Comparison of ENCODE assay signal across 15 cellular contexts in genomic region chr3:53085476-53085875, GRCh38. TPM values are rescaled to one million over a fixed set of nuclear protein-coding genes. Genes with fewer than 3 reads are reported as not detected.
DNase-seq lines count a peak whose midpoint lies in the region; ATAC-seq and TF ChIP-seq lines count a peak whose summit lies in the region.
"Had no signal": no experiment of that assay in that cellular context is flagged by ENCODE, and none has a peak within 500 bp of the region (broad histone marks: within the 10 kb centered on the region; RNA-seq: fewer than 3 reads in every experiment).

No MANE protein-coding gene starts in this region.

- H3K9me3 ChIP-seq in upper lobe of right lung, result no peaks in the 10 kb centered on the region

- no peaks in the 10 kb centered on the region for H3K36me3 Mint-ChIP-seq in GM23338 (ENCODE audit: low read depth)
- peaks cover 63% of the 10 kb centered on the region for H3K36me3 Mint-ChIP-seq in dendritic cell treated with granulocyte-macrophage colony-stimulating factor and Interleukin-4, amounts not matched to agents 40 ng/mL and 50 ng/mL, for 4 days (ENCODE audit: low read depth)

- peaks cover 2% of the 10 kb centered on the region; the same call in 1 of the 3 replicates for H3K4me1 Mint-ChIP-seq in GM23338
- peaks cover 13% of the 10 kb centered on the region for H3K4me1 Mint-ChIP-seq in dendritic cell treated with granulocyte-macrophage colony-stimulating factor and Interleukin-4, amounts not matched to agents 40 ng/mL and 50 ng/mL, for 4 days (ENCODE audit: low read depth)
- H3K4me1 Mint-ChIP-seq: CD14-positive monocyte had no signal

- H3K9me3 Mint-ChIP-seq in GM23338, result no peaks in the 10 kb centered on the region
- H3K9me3 Mint-ChIP-seq in dendritic cell treated with granulocyte-macrophage colony-stimulating factor and Interleukin-4, amounts not matched to agents 40 ng/mL and 50 ng/mL, for 4 days, result no peaks in the 10 kb centered on the region
- H3K9me3 Mint-ChIP-seq: CD14-positive monocyte; CD8-positive, alpha-beta T cell had no signal

- H3K4me2 ChIP-seq in GM23338, result no peak overlapping the region

- H3K27ac Mint-ChIP-seq in GM23338, result peak overlapping the region; percentile 30; the same call in 1 of the 2 replicates
- peak overlapping the region; percentile 22 for H3K27ac Mint-ChIP-seq in dendritic cell treated with granulocyte-macrophage colony-stimulating factor and Interleukin-4, amounts not matched to agents 40 ng/mL and 50 ng/mL, for 4 days
- H3K27ac Mint-ChIP-seq: CD14-positive monocyte; CD8-positive, alpha-beta T cell had no signal

- intact Hi-C loops in dendritic cell treated with granulocyte-macrophage colony-stimulating factor and Interleukin-4, amounts not matched to agents 40 ng/mL and 50 ng/mL, for 4 days (cut with micrococcal nuclease), result no loop called here
- intact Hi-C loops in upper lobe of right lung (cut with DNase I), result no loop called here

- no peak overlapping the region for H3K4me3 Mint-ChIP-seq in GM23338
- H3K4me3 Mint-ChIP-seq in dendritic cell treated with granulocyte-macrophage colony-stimulating factor and Interleukin-4, amounts not matched to agents 40 ng/mL and 50 ng/mL, for 4 days, result no peak overlapping the region
- H3K4me3 Mint-ChIP-seq: CD14-positive monocyte; CD8-positive, alpha-beta T cell had no signal

- H4K20me1 ChIP-seq in GM23338 (replicated peaks; ENCODE audit: insufficient read depth), result no peaks in the 10 kb centered on the region

- TF ChIP-seq CTCF in GM23338 (conservative IDR thresholded peaks at IDR 0.05; ENCODE audit: low read depth in 2 of 2) (no peak), upper lobe of right lung (IDR thresholded peaks at IDR 0.05) (no peak)

- H3K9me2 ChIP-seq in GM23338 (ENCODE audit: insufficient read depth), result no peaks in the 10 kb centered on the region

- no peak for ATAC-seq in GM23338
- ATAC-seq in upper lobe of right lung, result no peak
- ATAC-seq: CD8-positive, alpha-beta T cell; HCT116 had no signal

- 0 out of 2 replicates have a peak, but pooled peaks cover 4% of the 10 kb centered on the region for H3F3A ChIP-seq in GM23338 (replicated peaks; ENCODE audit: low read depth)

- H3K4me1 ChIP-seq in GM23338 (ENCODE audit: insufficient read depth) (no peaks in the 10 kb centered on the region), upper lobe of right lung (no peaks in the 10 kb centered on the region)

- H3K36me3 ChIP-seq in GM23338 (ENCODE audit: insufficient read depth), result no peaks in the 10 kb centered on the region
- H3K36me3 ChIP-seq in upper lobe of right lung, result peaks cover 8% of the 10 kb centered on the region

- no peaks in the 10 kb centered on the region for H3K79me2 ChIP-seq in GM23338 (replicated peaks; ENCODE audit: insufficient read depth)

- DNase-seq in activated CD8-positive, alpha-beta memory T cell treated with anti-CD3 and anti-CD28 coated beads, Interleukin-2, amount 50 U/mL, for 48 hours, result peak; percentile 43
- DNase-seq in activated CD8-positive, alpha-beta memory T cell treated with anti-CD3 and anti-CD28 coated beads for 24 hours, result no peak
- no peak for DNase-seq in GM23338 (ENCODE audit: low spot score)
- DNase-seq in upper lobe of right lung, result peak; percentile 25
- no peak for DNase-seq in amniotic stem cell (lab: John Stamatoyannopoulos, UW)
- DNase-seq in ureter (ENCODE audit: low spot score), result no peak
- DNase-seq: CD8-positive, alpha-beta T cell; COR-L47; DND-41; GDM1 had no signal

- no peak overlapping the region for H3K27ac ChIP-seq in GM23338 (ENCODE audit: low read depth)
- no peak overlapping the region for H3K27ac ChIP-seq in upper lobe of right lung
- H3K27ac ChIP-seq: 22Rv1, HL-60 had no signal

- H2AFZ ChIP-seq in GM23338, result no peak overlapping the region

- H3K4me3 ChIP-seq in GM23338, result no peak overlapping the region
- no peak overlapping the region for H3K4me3 ChIP-seq in upper lobe of right lung

- H3K27me3 ChIP-seq in GM23338 (ENCODE audit: insufficient read depth) (no peaks in the 10 kb centered on the region), upper lobe of right lung (no peaks in the 10 kb centered on the region)

- H3K27me3 Mint-ChIP-seq in GM23338 (ENCODE audit: insufficient read depth, low read depth, poor library complexity), result peaks cover 14% of the 10 kb centered on the region
- H3K27me3 Mint-ChIP-seq in dendritic cell treated with granulocyte-macrophage colony-stimulating factor and Interleukin-4, amounts not matched to agents 40 ng/mL and 50 ng/mL, for 4 days, result no peaks in the 10 kb centered on the region

TF ChIP-seq in GM23338, 12 proteins besides CTCF, POLR2A, EP300 and RAD21 (continues in another document):
- TF ChIP-seq REST (IDR thresholded peaks at IDR 0.05; ENCODE audit: unreplicated experiment) (no peak), STAT1 (IDR thresholded peaks at IDR 0.05; ENCODE audit: unreplicated experiment) (no peak), EZH2 (IDR thresholded peaks at IDR 0.05; ENCODE audit: low read depth, unreplicated experiment) (no peak), JUNB (IDR thresholded peaks at IDR 0.05; ENCODE audit: unreplicated experiment) (no peak), EZH2phosphoT487 (IDR thresholded peaks at IDR 0.05; ENCODE audit: unreplicated experiment) (no peak), ETS1 (IDR thresholded peaks at IDR 0.05) (no peak), ZNF114 (CRISPR knock-in tag; IDR thresholded peaks at IDR 0.05) (no peak), NANOG (IDR thresholded peaks at IDR 0.05; ENCODE audit: borderline replicate concordance) (no peak), POLR2AphosphoS5 (IDR thresholded peaks at IDR 0.05; ENCODE audit: low read depth) (no peak), CREB1 (CRISPR knock-in tag; IDR thresholded peaks at IDR 0.05; ENCODE audit: low read depth) (no peak)

RNA-seq across cellular contexts. Expression of gene SFMBT1, which starts 39.6 kb away (rescaled TPM):
- 19.0 and 24.0 TPM in 2 replicates for total RNA-seq in GM23338 (2014; rRNA removed; shearing (Covaris generic))
- 4.9 and 5.3 TPM in 2 replicates for polyA plus RNA-seq in GM23338 (2016; fragmentation: Nextera tagmentation; extraction: Ambion mirVana)
- total RNA-seq in upper lobe of right lung (17.2 TPM), ureter (15.1 TPM)

RNA-seq across cellular contexts. Expression of gene RFT1, which starts 44.8 kb away (rescaled TPM):
- 13.3 and 15.3 TPM in 2 replicates for total RNA-seq in GM23338 (2014; rRNA removed; shearing (Covaris generic))
- polyA plus RNA-seq in GM23338 (2016; fragmentation: Nextera tagmentation; extraction: Ambion mirVana), result 11.0 and 11.3 TPM in 2 replicates
- total RNA-seq in upper lobe of right lung (20.6 TPM), ureter (33.3 TPM)

Comparison
In these comparisons a context has a peak if more than half of its experiments do, and no peak if none do; other contexts are left out.
1. DNase-seq: peak in activated CD8-positive, alpha-beta memory T cell treated with anti-CD3 and anti-CD28 coated beads, Interleukin-2, amount 50 U/mL, for 48 hours (single experiment) and upper lobe of right lung (single experiment); none in activated CD8-positive, alpha-beta memory T cell treated with anti-CD3 and anti-CD28 coated beads for 24 hours (single experiment), GM23338 (single experiment), amniotic stem cell (single experiment) and ureter (single experiment).